In the genomic region with DNA sequence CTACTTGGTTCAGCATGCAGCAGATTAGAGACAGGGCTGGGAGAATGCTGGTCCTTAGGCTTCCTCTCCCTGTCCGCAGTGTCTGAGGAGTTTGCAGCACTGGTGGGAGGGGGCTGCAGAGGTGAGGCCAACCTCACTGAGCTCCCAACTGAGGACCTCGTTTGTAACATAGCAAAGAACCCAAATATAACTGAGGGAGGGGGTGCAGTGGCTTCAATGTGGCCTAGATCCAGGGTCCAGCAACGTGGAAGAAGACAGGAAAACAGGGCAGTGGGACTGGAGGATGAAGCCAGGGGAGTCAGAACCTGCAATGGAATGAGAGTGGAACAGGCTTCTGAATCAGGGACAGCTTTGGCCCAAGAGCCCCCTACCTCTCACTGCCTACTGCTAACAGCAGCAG, we compare ENCODE assay signal across 24 cellular contexts.
DNase-seq lines count a peak whose midpoint lies in the region; ATAC-seq, FAIRE-seq and TF ChIP-seq lines count a peak whose summit lies in the region.
"Had no signal": no experiment of that assay in that cellular context is flagged by ENCODE, and none has a peak within 500 bp of the region (broad histone marks: within the 10 kb centered on the region; RNA-seq: fewer than 3 reads in every experiment).

No MANE protein-coding gene starts in this region.

- peaks cover 0 to 6% of the 10 kb centered on the region in 2 donors for H3K4me1 ChIP-seq in neuronal stem cell (ENCODE audit: control insufficient read depth in 2 of 2, insufficient read depth in 1 of 2, low read depth in 1 of 2, low read length in 2 of 2)
- H3K4me1 ChIP-seq: BE2C, BLaER1 had no signal

- peak overlapping the region; percentile 5 for H3K18ac ChIP-seq in neuronal stem cell (ENCODE audit: low read length)

- no peak for TF ChIP-seq POLR2A in GM12892 (IDR thresholded peaks at IDR 0.05; ENCODE audit: low read depth, low read length)

- H2BK120ac ChIP-seq in neuronal stem cell (ENCODE audit: low read depth, low read length), result no peak overlapping the region

- H2BK12ac ChIP-seq in neuronal stem cell (ENCODE audit: low read length), result no peak overlapping the region

- no peak overlapping the region for H3K9ac ChIP-seq in neuronal stem cell (ENCODE audit: low read depth, low read length, poor library complexity)
- H3K9ac ChIP-seq: BLaER1 had no signal

- no peak overlapping the region for H3K4ac ChIP-seq in neuronal stem cell (ENCODE audit: low read length)

- H3K14ac ChIP-seq in neuronal stem cell (ENCODE audit: low read length), result no peak overlapping the region

- H3K23ac ChIP-seq in neuronal stem cell (ENCODE audit: low read depth, low read length, poor library complexity), result no peak overlapping the region

- H3K4me3 ChIP-seq in neuronal stem cell (ENCODE audit: low read length in 2 of 2), result no peak overlapping the region
- H3K4me3 ChIP-seq: BLaER1, GM12878 had no signal

- no peak for FAIRE-seq in GM12892 (lab: Jason Lieb, UNC)
- FAIRE-seq: A204.1, GM12878, GM19239 had no signal

- no peaks in the 10 kb centered on the region for H3K79me1 ChIP-seq in neuronal stem cell (ENCODE audit: low read depth, low read length)

- H2BK15ac ChIP-seq in neuronal stem cell (ENCODE audit: low read length), result no peak overlapping the region

- no CpG with 5 or more reads among the region's 3 CpGs for WGBS in neuronal stem cell (ENCODE audit: extremely low coverage in 2 of 2, insufficient read length in 2 of 2, insufficient replicate concordance in 1 of 2), 2 donors

- no peaks in the 10 kb centered on the region for H3K36me3 ChIP-seq in neuronal stem cell (replicated peaks in 1 of 2; ENCODE audit: control insufficient read depth in 2 of 2, insufficient read depth in 2 of 2, low read length in 2 of 2)
- H3K36me3 ChIP-seq: BE2C, BLaER1 had no signal

- ATAC-seq in HG02981 (IDR thresholded peaks at IDR 0.05; ENCODE audit: unreplicated experiment), result no peak
- ATAC-seq in HG03175 (IDR thresholded peaks at IDR 0.05; ENCODE audit: unreplicated experiment), result no peak
- ATAC-seq: GM12878 had no signal

- no peak overlapping the region for H3K4me2 ChIP-seq in neuronal stem cell (ENCODE audit: insufficient read depth, low read length, poor library complexity, severe bottlenecking)
- H3K4me2 ChIP-seq: BLaER1 had no signal

- H2AK5ac ChIP-seq in neuronal stem cell (ENCODE audit: low read depth, low read length), result no peak overlapping the region

- H3K9me3 ChIP-seq in neuronal stem cell (replicated peaks in 1 of 2; ENCODE audit: control insufficient read depth in 2 of 2, insufficient read depth in 1 of 2, low read depth in 1 of 2, low read length in 2 of 2), result no peaks in the 10 kb centered on the region
- H3K9me3 ChIP-seq: BE2C, BLaER1 had no signal

- H2AFZ ChIP-seq in neuronal stem cell (ENCODE audit: low read length), result no peak overlapping the region

- DNase-seq in islet precursor cell, result peak; percentile 30
- DNase-seq in neuronal stem cell (ENCODE audit: low spot score), result no peak
- DNase-seq in GM12892 (ENCODE audit: insufficient read length), result no peak
- DNase-seq: 8988T; ACHN; BE2C; C1 segment of cervical spinal cord; CD4-positive, alpha-beta memory T cell; CD4-positive, CD25-positive, alpha-beta regulatory T cell; CD8-positive, alpha-beta memory T cell; COR-L47; DMS 273 treated with DMSO at 0.1 percent for 48 hours; DMS153; DMS53; DMS79; DND-41; EL; GDM1 had no signal

- H4K8ac ChIP-seq in neuronal stem cell (ENCODE audit: low read depth, low read length), result no peak overlapping the region

- no peak overlapping the region for H4K91ac ChIP-seq in neuronal stem cell (ENCODE audit: low read depth, low read length, poor library complexity)

- no peak overlapping the region for H3K27ac ChIP-seq in neuronal stem cell (replicated peaks; ENCODE audit: low read length)
- H3K27ac ChIP-seq: BLaER1 had no signal

- H3K27me3 ChIP-seq in neuronal stem cell (ENCODE audit: control insufficient read depth in 3 of 3, insufficient read depth in 3 of 3, low read depth in 1 of 3, low read length in 3 of 3), result no peaks in the 10 kb centered on the region
- H3K27me3 ChIP-seq: BE2C, BLaER1 had no signal

- no peak overlapping the region for H2BK5ac ChIP-seq in neuronal stem cell (ENCODE audit: low read length)
